21 cellular contexts compared by ENCODE assay signal in genomic region chr5:176787676-176788075, GRCh38. TPM values are rescaled to one million over a fixed set of nuclear protein-coding genes. Genes with fewer than 3 reads are reported as not detected.
A peak's percentile ranks its signal among the peaks of the same experiment; 100 is the strongest.
DNase-seq lines count a peak whose midpoint lies in the region; ATAC-seq, FAIRE-seq and TF ChIP-seq lines count a peak whose summit lies in the region.
"Had no signal": no experiment of that assay in that cellular context is flagged by ENCODE, and none has a peak within 500 bp of the region (broad histone marks: within the 10 kb centered on the region; RNA-seq: fewer than 3 reads in every experiment).

No MANE protein-coding gene starts in this region.

- dilution Hi-C loops in keratinocyte (cut with MboI; ENCODE audit: extremely low pct_ligation_motif_present, low sequenced_read_pairs), result no loop called here

- H3K4me3 Mint-ChIP-seq in WTC11, result no peak overlapping the region
- no peak overlapping the region for H3K4me3 Mint-ChIP-seq in activated CD8-positive, alpha-beta T cell treated with anti-CD3 and anti-CD28 coated beads, Interleukin-2, amount 10 ng/mL, durations not matched to agents 7 days and 5 days
- H3K4me3 Mint-ChIP-seq: IgD-negative memory B cell had no signal

- H3K36me3 Mint-ChIP-seq in WTC11, result no peaks in the 10 kb centered on the region
- no peaks in the 10 kb centered on the region for H3K36me3 Mint-ChIP-seq in activated CD8-positive, alpha-beta T cell treated with anti-CD3 and anti-CD28 coated beads, Interleukin-2, amount 10 ng/mL, durations not matched to agents 7 days and 5 days (ENCODE audit: low read depth)
- H3K36me3 Mint-ChIP-seq: IgD-negative memory B cell had no signal

- in situ Hi-C loops in KBM-7 (cut with MboI; ENCODE audit: low pct_unique_long_range_greater_than_20kb, low sequenced_read_pairs), result no loop called here

- H3K27me3 Mint-ChIP-seq in WTC11 (ENCODE audit: low read depth), result peaks cover 5% of the 10 kb centered on the region; the same call in 1 of the 2 replicates
- H3K27me3 Mint-ChIP-seq in activated CD8-positive, alpha-beta T cell treated with anti-CD3 and anti-CD28 coated beads, Interleukin-2, amount 10 ng/mL, durations not matched to agents 7 days and 5 days (ENCODE audit: low read depth), result peaks cover 20% of the 10 kb centered on the region

- peaks cover 30% of the 10 kb centered on the region for H3K4me1 Mint-ChIP-seq in WTC11
- no peaks in the 10 kb centered on the region for H3K4me1 Mint-ChIP-seq in activated CD8-positive, alpha-beta T cell treated with anti-CD3 and anti-CD28 coated beads, Interleukin-2, amount 10 ng/mL, durations not matched to agents 7 days and 5 days (ENCODE audit: low read depth)

- peak; percentile 38 for ATAC-seq in WTC11
- no peak for ATAC-seq in activated CD8-positive, alpha-beta T cell treated with anti-CD3 and anti-CD28 coated beads, Interleukin-2, amount 10 ng/mL, durations not matched to agents 7 days and 5 days
- no peak for ATAC-seq in Right ventricle myocardium inferior
- ATAC-seq: GM12878 had no signal

- POLR2A ChIA-PET in WTC11 (lab: Charles Lee), result no interaction called here
- POLR2A ChIA-PET in activated CD8-positive, alpha-beta T cell treated with anti-CD3 and anti-CD28 coated beads, Interleukin-2, amount 10 ng/mL, durations not matched to agents 7 days and 5 days (lab: Charles Lee), result no interaction called here

- intact Hi-C loops in Right ventricle myocardium inferior (cut with DNase I), result no loop called here

- H2AFZ ChIP-seq in keratinocyte (ENCODE audit: control insufficient read depth, low read length), result no peak overlapping the region

- no peak overlapping the region for H3K27ac Mint-ChIP-seq in WTC11
- no peak overlapping the region for H3K27ac Mint-ChIP-seq in activated CD8-positive, alpha-beta T cell treated with anti-CD3 and anti-CD28 coated beads, Interleukin-2, amount 10 ng/mL, durations not matched to agents 7 days and 5 days
- H3K27ac Mint-ChIP-seq: IgD-negative memory B cell had no signal

- no peaks in the 10 kb centered on the region for H4K20me1 ChIP-seq in keratinocyte (ENCODE audit: control insufficient read depth, extremely low read depth, insufficient read depth, low read length)

- H3K9me3 Mint-ChIP-seq in WTC11, result no peaks in the 10 kb centered on the region; the same call in 1 of the 2 replicates
- no peaks in the 10 kb centered on the region for H3K9me3 Mint-ChIP-seq in activated CD8-positive, alpha-beta T cell treated with anti-CD3 and anti-CD28 coated beads, Interleukin-2, amount 10 ng/mL, durations not matched to agents 7 days and 5 days (ENCODE audit: insufficient read depth)
- H3K9me3 Mint-ChIP-seq: IgD-negative memory B cell had no signal

- H3K9me1 ChIP-seq in keratinocyte (ENCODE audit: control insufficient read depth, extremely low read depth, insufficient read depth, low read length), result no peaks in the 10 kb centered on the region

- TF ChIP-seq CTCF in WTC11 (IDR thresholded peaks at IDR 0.05) (no peak), keratinocyte (optimal IDR thresholded peaks at IDR 0.05 in 1 of 3, IDR thresholded peaks at IDR 0.05 in 1 of 3, conservative IDR thresholded peaks at IDR 0.05 in 1 of 3; ENCODE audit: extremely low read depth in 1 of 3, insufficient read depth in 2 of 3, low read length in 3 of 3) (no peak)

- no peaks in the 10 kb centered on the region for H3K79me2 ChIP-seq in keratinocyte (ENCODE audit: control insufficient read depth, insufficient read depth, low read length)

- H3K9ac ChIP-seq in keratinocyte (ENCODE audit: control insufficient read depth, extremely low read depth, insufficient read depth, low read length), result no peak overlapping the region

- CTCF ChIA-PET in WTC11 (lab: Charles Lee), result interaction anchor here (1.2 to 3.6 kb wide), 3 partner anchors 23 to 127 kb away, joined by 3 to 22 read pairs (median 7); partner anchors contain the start of gene UNC5A
- CTCF ChIA-PET in activated CD8-positive, alpha-beta T cell treated with anti-CD3 and anti-CD28 coated beads, Interleukin-2, amount 10 ng/mL, durations not matched to agents 7 days and 5 days (lab: Charles Lee), result no interaction called here

- DNase-seq in DMS 273 (lab: John Stamatoyannopoulos, UW; ENCODE audit: unreplicated experiment) (peak; percentile 20), DMS 273 treated with DMSO at 0.1 percent for 48 hours (lab: John Stamatoyannopoulos, UW) (no peak), WTC11 (ENCODE audit: low spot score) (no peak), keratinocyte (ENCODE audit: low read depth, low spot score) (no peak), inferior parietal cortex (ENCODE audit: extremely low spot score) (no peak), KBM-7 (no peak), Right ventricle myocardium inferior (ENCODE audit: missing footprints) (no peak)
- no peak for DNase-seq in activated CD8-positive, alpha-beta T cell treated with anti-CD3 and anti-CD28 coated beads, Interleukin-2, amount 10 ng/mL, durations not matched to agents 7 days and 5 days
- DNase-seq: DMS153, GF-D8, GOT3, NCI-H1105, NCI-H2081, OCI-M1 had no signal

- no peak overlapping the region for H3K4me3 ChIP-seq in keratinocyte (ENCODE audit: control insufficient read depth in 2 of 3, extremely low read depth in 1 of 3, insufficient read depth in 2 of 3, low read depth in 1 of 3, low read length in 3 of 3)
- H3K4me3 ChIP-seq: GM12878 had no signal

- H3K27me3 ChIP-seq in keratinocyte (ENCODE audit: control insufficient read depth, extremely low read depth, insufficient read depth, low read length), result peaks cover 4% of the 10 kb centered on the region

- no peak for FAIRE-seq in keratinocyte (lab: Jason Lieb, UNC)
- FAIRE-seq: GM12878, GM18507, HTR-8/SVneo had no signal

- H3K27ac ChIP-seq in keratinocyte (ENCODE audit: control insufficient read depth, insufficient read depth, low read length), result no peak overlapping the region
- H3K27ac ChIP-seq: 22Rv1 had no signal

- H3K36me3 ChIP-seq in keratinocyte (ENCODE audit: control insufficient read depth in 2 of 2, extremely low read depth in 1 of 2, insufficient read depth in 2 of 2, low read length in 2 of 2), result no peaks in the 10 kb centered on the region

- H3K4me1 ChIP-seq in keratinocyte (ENCODE audit: control insufficient read depth, extremely low read depth, insufficient read depth, low read length), result peaks cover 32% of the 10 kb centered on the region

- peak overlapping the region; percentile 16 for H3K4me2 ChIP-seq in keratinocyte (ENCODE audit: control insufficient read depth, extremely low read depth, insufficient read depth, low read depth, low read length)

- no peaks in the 10 kb centered on the region for H3K9me3 ChIP-seq in keratinocyte (ENCODE audit: control insufficient read depth, low read depth, low read length)

TF ChIP-seq in WTC11, 78 proteins besides CTCF, POLR2A, EP300 and RAD21:
- no peak for TF ChIP-seq ZNF671 (CRISPR knock-in tag; IDR thresholded peaks at IDR 0.05)
- TF ChIP-seq NFYB (CRISPR knock-in tag; conservative IDR thresholded peaks at IDR 0.05; ENCODE audit: low read depth), result peak; percentile 69
- TF ChIP-seq ETV6 (CRISPR knock-in tag; IDR thresholded peaks at IDR 0.05), result no peak

RNA-seq across cellular contexts. Expression of gene UNC5A, which starts 22.7 kb away (rescaled TPM):
- total RNA-seq in WTC11 (2021) (7.9 to 10.2 TPM (median 9.4 TPM) in 3 replicates), Right ventricle myocardium inferior (0.08 TPM)
- polyA plus RNA-seq in keratinocyte, result 0.03 to 0.05 TPM in 2 of 3 replicates, not detected in the other
- not detected for polyA plus RNA-seq in keratinocyte (2011; ENCODE audit: low read depth)
- polyA plus RNA-seq in keratinocyte (2011; cell fraction: cytosol; rRNA removed), result 0.02 and 0.10 TPM in 2 replicates
- 0.10 and 0.12 TPM in 2 replicates for polyA plus RNA-seq in keratinocyte (2011; cell fraction: nucleus; rRNA removed)
- polyA plus RNA-seq in keratinocyte (2012; ENCODE audit: low replicate concordance), result 0.09 TPM in 1 of 2 replicates, not detected in the other
- not detected in 3 replicates for polyA minus RNA-seq in keratinocyte
- not detected for polyA minus RNA-seq in keratinocyte (2011; cell fraction: cytosol; rRNA and poly(A)+ RNA removed)
- polyA minus RNA-seq in keratinocyte (2011; cell fraction: nucleus; rRNA and poly(A)+ RNA removed), result 0.21 and 0.47 TPM in 2 replicates
- total RNA-seq in activated CD8-positive, alpha-beta T cell treated with anti-CD3 and anti-CD28 coated beads, Interleukin-2, amount 10 ng/mL, durations not matched to agents 7 days and 5 days, result not detected
- total RNA-seq: GM12878, NCI-H460 had no signal
- polyA plus RNA-seq: AG04450, GM12878, IgD-negative memory B cell had no signal
